In genomic region chr3:152377184-152377570, GRCh38 we compare ENCODE assay signal across 12 cellular contexts.
DNase-seq lines count a peak whose midpoint lies in the region; ATAC-seq lines count a peak whose summit lies in the region.
"Had no signal": no experiment of that assay in that cellular context is flagged by ENCODE, and none has a peak within 500 bp of the region (broad histone marks: within the 10 kb centered on the region; RNA-seq: fewer than 3 reads in every experiment).

No MANE protein-coding gene starts in this region.

- no peaks in the 10 kb centered on the region for H4K20me1 ChIP-seq in Karpas-422 (ENCODE audit: insufficient read depth, low read depth, low read length)

- no peaks in the 10 kb centered on the region for H3K9me2 ChIP-seq in Karpas-422 (replicated peaks; ENCODE audit: insufficient read depth, low read length)

- H3K9ac ChIP-seq in Karpas-422 (ENCODE audit: low read length): 0 out of 2 replicates have a peak overlapping the region, but pooled peaks have one; percentile 3
- H3K9ac ChIP-seq: parathyroid adenoma had no signal

- peaks cover 11% of the 10 kb centered on the region for H3K36me3 ChIP-seq in CD8-positive, alpha-beta memory T cell (ENCODE audit: insufficient read depth, low read length)
- peaks cover 5% of the 10 kb centered on the region for H3K36me3 ChIP-seq in Karpas-422 (ENCODE audit: insufficient read depth, low read length)

- H3K4me1 ChIP-seq in CD8-positive, alpha-beta memory T cell (ENCODE audit: insufficient read depth, low read length): peaks cover 72% of the 10 kb centered on the region
- peaks cover 95% of the 10 kb centered on the region for H3K4me1 ChIP-seq in Karpas-422 (ENCODE audit: low read length)
- H3K4me1 ChIP-seq: parathyroid adenoma had no signal

- DNase-seq in CD8-positive, alpha-beta memory T cell: no peak
- no peak for DNase-seq in Karpas-422
- no peak for DNase-seq in naive B cell
- DNase-seq in NCI-H748 (lab: John Stamatoyannopoulos, UW; ENCODE audit: unreplicated experiment): no peak
- DNase-seq in nucleus accumbens (lab: John Stamatoyannopoulos, UW): no peak
- no peak for DNase-seq in OCI-M2 (lab: John Stamatoyannopoulos, UW; ENCODE audit: unreplicated experiment)
- DNase-seq: EL, T-helper 1 cell had no signal

- H3K4me1 Mint-ChIP-seq in CD8-positive, alpha-beta memory T cell: peaks cover 80 to 98% (median 94%) of the 10 kb centered on the region in 3 donors
- H3K4me1 Mint-ChIP-seq in naive B cell: peaks cover 34 to 86% (median 59%) of the 10 kb centered on the region in 3 donors

- H3K27ac Mint-ChIP-seq in CD8-positive, alpha-beta memory T cell: peak overlapping the region in 5 of 8 donors; percentile 12 to 91 (median 19)
- H3K27ac Mint-ChIP-seq in naive B cell: peak overlapping the region; percentile 74 to 98 (median 92)

- peak; percentile 14 for ATAC-seq in GM21526 (IDR thresholded peaks at IDR 0.05; ENCODE audit: low FRiP score, unreplicated experiment)
- no peak for ATAC-seq in naive B cell (ENCODE audit: low read depth in 2 of 2)
- no peak for ATAC-seq in HG03520 (IDR thresholded peaks at IDR 0.05; ENCODE audit: unreplicated experiment)

- H2AFZ ChIP-seq in Karpas-422 (ENCODE audit: low read length): no peak overlapping the region
- H2AFZ ChIP-seq: parathyroid adenoma had no signal

- peak overlapping the region; percentile 79 for H3K4me2 ChIP-seq in Karpas-422 (ENCODE audit: low read depth, low read length, poor library complexity, severe bottlenecking)

- no peak overlapping the region for H3K27ac ChIP-seq in CD8-positive, alpha-beta memory T cell (ENCODE audit: low read depth, low read length)
- H3K27ac ChIP-seq in Karpas-422 (ENCODE audit: low read length): peak overlapping the region; percentile 94
- H3K27ac ChIP-seq: parathyroid adenoma had no signal

- H3K9me3 Mint-ChIP-seq in CD8-positive, alpha-beta memory T cell: no peaks in the 10 kb centered on the region
- H3K9me3 Mint-ChIP-seq in naive B cell: peaks cover 0 to 1% (median 0%) of the 10 kb centered on the region in 7 donors

- H3K36me3 Mint-ChIP-seq in CD8-positive, alpha-beta memory T cell: peaks cover 7 to 52% (median 18%) of the 10 kb centered on the region in 3 donors
- H3K36me3 Mint-ChIP-seq in naive B cell: peaks cover 6 to 10% of the 10 kb centered on the region in 2 donors

- CTCF ChIA-PET in CD8-positive, alpha-beta memory T cell (lab: Charles Lee): no interaction called here

- peaks cover 99% of the 10 kb centered on the region for H3K79me2 ChIP-seq in Karpas-422 (ENCODE audit: low read length)

- no peaks in the 10 kb centered on the region for H3K9me3 ChIP-seq in CD8-positive, alpha-beta memory T cell (ENCODE audit: low read length)
- H3K9me3 ChIP-seq in Karpas-422 (ENCODE audit: low read length): no peaks in the 10 kb centered on the region

- no peaks in the 10 kb centered on the region for H3K27me3 Mint-ChIP-seq in CD8-positive, alpha-beta memory T cell
- no peaks in the 10 kb centered on the region for H3K27me3 Mint-ChIP-seq in naive B cell
- H3K27me3 Mint-ChIP-seq: stimulated activated naive CD8-positive, alpha-beta T cell treated with anti-CD3 and anti-CD28 coated beads, Interleukin-15, Interleukin-2, amounts not matched to agents 100 ng/mL and 50 ng/mL, for 24 hours had no signal

- no peak overlapping the region for H3K4me3 ChIP-seq in CD8-positive, alpha-beta memory T cell (ENCODE audit: low read length)
- H3K4me3 ChIP-seq in Karpas-422 (ENCODE audit: low read length): no peak overlapping the region

- POLR2A ChIA-PET in CD8-positive, alpha-beta memory T cell (lab: Charles Lee): interaction anchor here (0.5 kb wide), 1 partner anchor 13 kb away, joined by 3 read pairs; no protein-coding TSS in a partner anchor

- no peaks in the 10 kb centered on the region for H3K27me3 ChIP-seq in CD8-positive, alpha-beta memory T cell (ENCODE audit: insufficient read depth, low read length, poor library complexity, severe bottlenecking)
- no peaks in the 10 kb centered on the region for H3K27me3 ChIP-seq in Karpas-422 (ENCODE audit: low read length)

- peak overlapping the region in 1 of 7 donors; percentile 22 for H3K4me3 Mint-ChIP-seq in CD8-positive, alpha-beta memory T cell
- peak overlapping the region; percentile 24 to 87 (median 54) for H3K4me3 Mint-ChIP-seq in naive B cell
